Comparison of ENCODE assay signal across 8 cellular contexts in the genomic region with DNA sequence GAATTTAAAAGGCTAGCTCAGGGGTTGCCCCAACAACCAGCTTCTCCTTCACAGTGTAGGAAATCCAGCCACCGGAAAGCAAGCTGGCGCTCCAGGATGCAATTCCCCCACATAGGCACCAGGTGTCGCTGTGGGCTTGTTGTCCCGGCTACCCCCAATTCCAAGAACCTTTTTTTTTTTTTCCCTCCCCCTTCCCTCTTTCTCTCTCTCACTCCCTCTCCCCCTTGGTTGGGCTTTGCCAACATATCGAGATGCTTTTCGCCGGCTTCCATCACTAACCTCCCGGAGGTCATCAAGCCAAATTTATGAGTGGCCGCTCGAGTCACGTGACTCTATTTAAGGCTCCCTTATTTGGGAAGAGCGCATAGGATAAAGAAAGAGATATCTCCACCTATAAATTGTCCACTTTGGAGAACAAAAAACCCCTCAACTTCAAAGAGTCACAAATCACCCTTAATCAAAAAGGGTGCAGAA. TPM values are rescaled to one million over a fixed set of nuclear protein-coding genes. Genes with fewer than 3 reads are reported as not detected.
DNase-seq lines count a peak whose midpoint lies in the region; ATAC-seq and TF ChIP-seq lines count a peak whose summit lies in the region.

A gene (plus strand): TSS at position 424 of the 474 bp plus-strand sequence. CDS start 73 bp downstream, outside the sequence.

- peak within 1 kb of the TSS; percentile 31 for H3K4me3 Mint-ChIP-seq in activated CD8-positive, alpha-beta T cell treated with anti-CD3 and anti-CD28 coated beads, Interleukin-2, amount 10 ng/mL, durations not matched to agents 7 days and 5 days
- H3K4me3 Mint-ChIP-seq in naive B cell, result peak within 1 kb of the TSS; percentile 75 to 87 (median 80)
- H3K4me3 Mint-ChIP-seq in stimulated activated naive CD8-positive, alpha-beta T cell treated with anti-CD3 and anti-CD28 coated beads, Interleukin-15, amount 100 ng/mL, for 72 hours, result peak within 1 kb of the TSS; percentile 81 to 83

- DNase-seq in AML-193 (lab: John Stamatoyannopoulos, UW) (peak; percentile 54 to 76), H7 (peak; percentile 95), NCI-H748 (lab: John Stamatoyannopoulos, UW; ENCODE audit: unreplicated experiment) (peak; percentile 93), epithelial cell of proximal tubule (ENCODE audit: low read depth) (no peak), naive B cell (peak; percentile 53), amniotic stem cell (lab: John Stamatoyannopoulos, UW) (no peak)
- peak; percentile 77 for DNase-seq in activated CD8-positive, alpha-beta T cell treated with anti-CD3 and anti-CD28 coated beads, Interleukin-2, amount 10 ng/mL, durations not matched to agents 7 days and 5 days
- DNase-seq in stimulated activated naive CD8-positive, alpha-beta T cell treated with anti-CD3 and anti-CD28 coated beads, Interleukin-15, amount 100 ng/mL, for 72 hours, result peak; percentile 58 to 66

- no peaks in the 10 kb centered on the region for H3K36me3 ChIP-seq in H7 (replicated peaks; ENCODE audit: control insufficient read depth, insufficient read depth, low read length)

- no peak for ATAC-seq in activated CD8-positive, alpha-beta T cell treated with anti-CD3 and anti-CD28 coated beads, Interleukin-2, amount 10 ng/mL, durations not matched to agents 7 days and 5 days
- ATAC-seq in naive B cell (ENCODE audit: low read depth in 2 of 2), result peak; percentile 35 to 36
- peak; percentile 31 for ATAC-seq in stimulated activated naive CD8-positive, alpha-beta T cell treated with anti-CD3 and anti-CD28 coated beads, Interleukin-15, amount 100 ng/mL, for 72 hours

- CTCF ChIA-PET in activated CD8-positive, alpha-beta T cell treated with anti-CD3 and anti-CD28 coated beads, Interleukin-2, amount 10 ng/mL, durations not matched to agents 7 days and 5 days (lab: Charles Lee), result interaction anchor here (0.7 to 12.9 kb wide), 45 partner anchors 9 to 1900 kb away, joined by 3 to 248 read pairs (median 6); a partner anchor contains a TSS

- no peaks in the 10 kb centered on the region for H3K36me3 Mint-ChIP-seq in activated CD8-positive, alpha-beta T cell treated with anti-CD3 and anti-CD28 coated beads, Interleukin-2, amount 10 ng/mL, durations not matched to agents 7 days and 5 days (ENCODE audit: low read depth)
- H3K36me3 Mint-ChIP-seq in naive B cell, result no peaks in the 10 kb centered on the region

- peaks cover 74% of the 10 kb centered on the region for H3K27me3 Mint-ChIP-seq in activated CD8-positive, alpha-beta T cell treated with anti-CD3 and anti-CD28 coated beads, Interleukin-2, amount 10 ng/mL, durations not matched to agents 7 days and 5 days (ENCODE audit: low read depth)
- peaks cover 78 to 92% (median 90%) of the 10 kb centered on the region in 3 donors for H3K27me3 Mint-ChIP-seq in naive B cell
- peaks cover 100% of the 10 kb centered on the region for H3K27me3 Mint-ChIP-seq in stimulated activated naive CD8-positive, alpha-beta T cell treated with anti-CD3 and anti-CD28 coated beads, Interleukin-15, amount 100 ng/mL, for 72 hours

- H3K4me1 Mint-ChIP-seq in activated CD8-positive, alpha-beta T cell treated with anti-CD3 and anti-CD28 coated beads, Interleukin-2, amount 10 ng/mL, durations not matched to agents 7 days and 5 days (ENCODE audit: low read depth), result peaks cover 18% of the 10 kb centered on the region
- H3K4me1 Mint-ChIP-seq in naive B cell, result peaks cover 30 to 32% (median 30%) of the 10 kb centered on the region in 3 donors
- peaks cover 53% of the 10 kb centered on the region for H3K4me1 Mint-ChIP-seq in stimulated activated naive CD8-positive, alpha-beta T cell treated with anti-CD3 and anti-CD28 coated beads, Interleukin-15, amount 100 ng/mL, for 72 hours

- TF ChIP-seq CTCF in epithelial cell of proximal tubule (conservative IDR thresholded peaks at IDR 0.05; ENCODE audit: low read depth, low read length), result peak; percentile 99

- no peak within 1 kb of the TSS for H3K27ac Mint-ChIP-seq in activated CD8-positive, alpha-beta T cell treated with anti-CD3 and anti-CD28 coated beads, Interleukin-2, amount 10 ng/mL, durations not matched to agents 7 days and 5 days
- H3K27ac Mint-ChIP-seq in naive B cell, result peak within 1 kb of the TSS in 5 of 6 donors; percentile 19 to 94 (median 88)
- H3K27ac Mint-ChIP-seq in stimulated activated naive CD8-positive, alpha-beta T cell treated with anti-CD3 and anti-CD28 coated beads, Interleukin-15, amount 100 ng/mL, for 72 hours, result peak within 1 kb of the TSS in 1 of 2 donors; percentile 85

- POLR2A ChIA-PET in activated CD8-positive, alpha-beta T cell treated with anti-CD3 and anti-CD28 coated beads, Interleukin-2, amount 10 ng/mL, durations not matched to agents 7 days and 5 days (lab: Charles Lee), result interaction anchor here (0.5 to 1.5 kb wide), 5 partner anchors 27 to 174 kb away, joined by 3 to 10 read pairs (median 3); no protein-coding TSS in a partner anchor

- no peaks in the 10 kb centered on the region for H3K9me3 Mint-ChIP-seq in activated CD8-positive, alpha-beta T cell treated with anti-CD3 and anti-CD28 coated beads, Interleukin-2, amount 10 ng/mL, durations not matched to agents 7 days and 5 days (ENCODE audit: insufficient read depth)
- peaks cover 0 to 8% (median 5%) of the 10 kb centered on the region in 7 donors for H3K9me3 Mint-ChIP-seq in naive B cell
- H3K9me3 Mint-ChIP-seq in stimulated activated naive CD8-positive, alpha-beta T cell treated with anti-CD3 and anti-CD28 coated beads, Interleukin-15, amount 100 ng/mL, for 72 hours, result no peaks in the 10 kb centered on the region

- H3K27me3 ChIP-seq in H7 (ENCODE audit: control insufficient read depth, insufficient read depth, low read length), result peaks cover 99% of the 10 kb centered on the region

- H3K4me3 ChIP-seq in H7 (ENCODE audit: insufficient read depth, low read depth, low read length), result no peak within 1 kb of the TSS
- H3K4me3 ChIP-seq in epithelial cell of proximal tubule (ENCODE audit: low read depth, low read length), result peak within 1 kb of the TSS; percentile 43

RNA-seq across cellular contexts. Expression of the gene that starts here (rescaled TPM):
- not detected in 2 replicates for total RNA-seq in H7 (2014; rRNA removed; shearing (Covaris generic))
- total RNA-seq in activated CD8-positive, alpha-beta T cell treated with anti-CD3 and anti-CD28 coated beads, Interleukin-2, amount 10 ng/mL, durations not matched to agents 7 days and 5 days, result not detected
- total RNA-seq in epithelial cell of proximal tubule, result 0.80 and 1.2 TPM in 2 replicates
- not detected for polyA plus RNA-seq in naive B cell (ENCODE audit: low read depth in 6 of 6)

Comparison
In these comparisons a context has a peak if more than half of its experiments do, and no peak if none do; other contexts are left out.
1. Peak in DNase-seq in H7; RNA of the gene not detected or under 1 TPM.
2. Peak in DNase-seq in activated CD8-positive, alpha-beta T cell treated with anti-CD3 and anti-CD28 coated beads, Interleukin-2, amount 10 ng/mL, durations not matched to agents 7 days and 5 days; RNA of the gene not detected or under 1 TPM.
3. Peak in DNase-seq and ATAC-seq in naive B cell; RNA of the gene not detected or under 1 TPM.
4. DNase-seq: peak in AML-193 (2 of 2), NCI-H748 (single experiment) and stimulated activated naive CD8-positive, alpha-beta T cell treated with anti-CD3 and anti-CD28 coated beads, Interleukin-15, amount 100 ng/mL, for 72 hours (2 of 2); none in epithelial cell of proximal tubule (single experiment) and amniotic stem cell (single experiment).
5. H3K4me3 Mint-ChIP-seq: peak in every context shown above with its lines; median percentile 82 in stimulated activated naive CD8-positive, alpha-beta T cell treated with anti-CD3 and anti-CD28 coated beads, Interleukin-15, amount 100 ng/mL, for 72 hours; 80 in naive B cell; 31 in activated CD8-positive, alpha-beta T cell treated with anti-CD3 and anti-CD28 coated beads, Interleukin-2, amount 10 ng/mL, durations not matched to agents 7 days and 5 days.